ENCODE assay signal across 8 cellular contexts in the genomic region with DNA sequence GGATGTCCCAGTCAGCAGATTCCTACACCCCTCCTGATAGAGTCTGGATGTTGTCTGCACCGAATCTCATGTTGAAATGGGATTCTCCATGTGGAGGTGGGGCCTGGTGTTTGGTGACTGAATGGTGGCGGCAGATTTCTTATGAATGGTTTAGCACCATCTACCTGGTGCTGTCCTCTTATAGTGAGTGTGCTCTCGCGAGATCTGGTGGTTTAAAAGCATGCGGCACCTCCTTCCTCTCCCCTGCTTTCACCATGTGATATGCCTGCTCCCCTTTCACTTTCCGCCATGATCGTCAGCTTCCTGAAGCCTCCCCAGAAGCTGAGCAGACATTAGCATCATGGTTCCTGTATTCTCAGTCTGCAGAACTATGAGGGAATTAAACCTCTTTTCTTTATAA.
"Had no signal": no experiment of that assay in that cellular context is flagged by ENCODE, and none has a peak within 500 bp of the region (broad histone marks: within the 10 kb centered on the region; RNA-seq: fewer than 3 reads in every experiment).

No MANE protein-coding gene starts in this region.

- DNase-seq: GDM1, GF-D8 had no signal

- H3K4me3 ChIP-seq: GM12878 had no signal

- ATAC-seq: GM12878 had no signal

- FAIRE-seq: G401.6, GM12878, GM12891, GM12892, GM18507, GM19239 had no signal
